In the genomic region with DNA sequence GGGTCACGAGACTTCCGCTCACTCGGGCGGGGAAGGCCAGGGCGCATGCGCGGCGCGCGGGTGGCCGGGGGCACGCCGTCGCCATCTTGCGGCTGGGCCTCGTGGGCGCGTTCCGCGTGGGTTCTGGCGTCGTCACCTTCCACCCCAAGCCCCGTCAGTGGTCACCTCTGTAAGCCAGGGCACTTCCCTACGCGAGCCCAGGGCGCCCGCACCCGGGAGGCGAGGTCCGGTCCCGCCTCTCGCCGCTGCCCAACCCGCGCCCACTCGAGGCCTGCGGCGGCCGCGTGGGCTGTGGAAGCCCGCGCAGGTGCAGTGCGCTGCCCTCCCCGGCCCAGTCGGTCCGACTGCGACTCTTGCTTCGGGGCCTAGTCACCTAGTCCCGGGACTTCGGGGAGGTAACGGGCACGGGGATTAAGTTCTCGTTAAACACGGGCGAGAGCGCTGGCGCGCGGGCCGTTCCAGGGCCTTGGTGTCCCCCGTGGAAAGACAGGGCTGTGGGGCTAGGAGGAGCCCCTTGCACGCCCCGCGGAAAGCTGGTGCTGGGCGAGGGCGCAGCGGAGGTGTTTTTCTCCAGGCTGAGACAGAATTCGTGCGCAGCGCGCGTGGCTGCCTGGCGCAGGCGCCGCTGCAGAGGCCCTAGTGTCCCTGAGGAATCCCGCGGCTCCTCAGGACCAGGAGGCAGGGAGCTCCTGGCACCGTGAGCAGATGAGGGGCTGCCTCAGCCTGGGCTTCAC, we compare ENCODE assay signal across 8 cellular contexts. TPM values are rescaled to one million over a fixed set of nuclear protein-coding genes. Genes with fewer than 3 reads are reported as not detected.
DNase-seq lines count a peak whose midpoint lies in the region; ATAC-seq and TF ChIP-seq lines count a peak whose summit lies in the region.

No MANE protein-coding gene starts in this region.

- peak overlapping the region; percentile 85 to 95 (median 91) for H3K27ac Mint-ChIP-seq in immature natural killer cell

- ATAC-seq in HG02642 (IDR thresholded peaks at IDR 0.05; ENCODE audit: poor library complexity, unreplicated experiment) (peak; percentile 64), HG03520 (IDR thresholded peaks at IDR 0.05; ENCODE audit: unreplicated experiment) (no peak)

- H3K36me3 Mint-ChIP-seq in immature natural killer cell, result peaks cover 0 to 4% (median 0%) of the 10 kb centered on the region in 3 donors

- H3K27me3 ChIP-seq in WERI-Rb-1 (ENCODE audit: insufficient read depth, low read depth, severe bottlenecking) (no peaks in the 10 kb centered on the region), breast epithelium (no peaks in the 10 kb centered on the region), spleen (replicated peaks in 1 of 7) (no peaks in the 10 kb centered on the region)

- H3K4me3 ChIP-seq in GM12864 (ENCODE audit: low read depth, low read length) (peak overlapping the region; percentile 99), WERI-Rb-1 (ENCODE audit: low read depth, low read length) (peak overlapping the region; percentile 94), breast epithelium (peak overlapping the region; percentile 75 to 97 (median 79)), spleen (peak overlapping the region; percentile 77 to 99 (median 88))

- 0 to 1% (median 0%) methylated on average over 15 to 78 of the region's 78 CpGs for WGBS in spleen, 5 donors

- peak; percentile 63 for DNase-seq in GM12864 (ENCODE audit: low read depth)
- peak; percentile 92 to 94 for DNase-seq in NCI-H2081 (lab: John Stamatoyannopoulos, UW)
- DNase-seq in WERI-Rb-1, result peak; percentile 97
- DNase-seq in breast epithelium (ENCODE audit: low spot score in 2 of 2), result peak; percentile 92 to 96
- peak; percentile 96 to 98 (median 98) for DNase-seq in immature natural killer cell
- peak; percentile 97 for DNase-seq in spleen

- intact Hi-C loops in breast epithelium (cut with DNase I; ENCODE audit: low total_unique reads) (no loop called here), spleen (cut with DNase I; ENCODE audit: low total_unique reads) (no loop called here)

- H3K9me3 Mint-ChIP-seq in immature natural killer cell, result no peaks in the 10 kb centered on the region

- TF ChIP-seq CTCF in GM12864 (IDR thresholded peaks at IDR 0.05; ENCODE audit: low read depth, low read length, missing control alignments) (peak; percentile 29), WERI-Rb-1 (IDR thresholded peaks at IDR 0.05; ENCODE audit: low read depth, low read length) (peak; percentile 68), breast epithelium (IDR thresholded peaks at IDR 0.05) (peak in 2 of 3 donors; percentile 51 to 55), spleen (IDR thresholded peaks at IDR 0.05 in 8 of 11, conservative IDR thresholded peaks at IDR 0.05 in 3 of 11) (peak in 7 of 11 experiments; percentile 19 to 49 (median 45))

- peaks cover 45% of the 10 kb centered on the region for H3K36me3 ChIP-seq in WERI-Rb-1
- no peaks in the 10 kb centered on the region for H3K36me3 ChIP-seq in breast epithelium
- peaks cover 0 to 37% (median 24%) of the 10 kb centered on the region in 6 donors for H3K36me3 ChIP-seq in spleen

- peaks cover 0 to 18% of the 10 kb centered on the region in 2 donors for H3K4me1 ChIP-seq in breast epithelium
- H3K4me1 ChIP-seq in spleen, result peaks cover 32 to 65% (median 59%) of the 10 kb centered on the region in 6 donors

- peak overlapping the region; percentile 98 for H3K27ac ChIP-seq in WERI-Rb-1
- peak overlapping the region; percentile 97 for H3K27ac ChIP-seq in breast epithelium
- H3K27ac ChIP-seq in spleen, result peak overlapping the region; percentile 96 to 100 (median 98)

- TF ChIP-seq POLR2A in breast epithelium (IDR thresholded peaks at IDR 0.05) (peak; percentile 97), spleen (IDR thresholded peaks at IDR 0.05) (peak; percentile 44 to 92 (median 86))

- peak overlapping the region; percentile 73 to 89 (median 83) for H3K4me3 Mint-ChIP-seq in immature natural killer cell

- H3K4me1 Mint-ChIP-seq in immature natural killer cell, result peaks cover 19 to 32% of the 10 kb centered on the region in 2 donors

- H3K9me3 ChIP-seq in WERI-Rb-1 (ENCODE audit: severe bottlenecking) (no peaks in the 10 kb centered on the region), breast epithelium (no peaks in the 10 kb centered on the region), spleen (no peaks in the 10 kb centered on the region)

- H3K27me3 Mint-ChIP-seq in immature natural killer cell (ENCODE audit: low read depth in 3 of 3), result peaks cover 19 to 33% (median 23%) of the 10 kb centered on the region in 3 donors

RNA-seq across cellular contexts. Expression of gene ARHGDIA, which starts 0.4 kb away (rescaled TPM):
- total RNA-seq in breast epithelium (100 to 1,000 TPM in 2 of 3 donors, 10 to 100 TPM in 1; 67.0 to 135 (median 124) TPM), spleen (100 to 1,000 TPM; 155 to 392 (median 293) TPM)
- polyA plus RNA-seq in immature natural killer cell (100 to 1,000 TPM; 100 to 245 (median 133) TPM), spleen (100 to 1,000 TPM; 131 to 261 (median 137) TPM)

RNA-seq across cellular contexts. Expression of gene P4HB, which starts 11.2 kb away (rescaled TPM):
- total RNA-seq in breast epithelium (100 to 1,000 TPM; 374 to 475 (median 466) TPM), spleen (1,000 to 10,000 TPM in 3 of 7 donors, 100 to 1,000 TPM in 4; 561 to 1,208 (median 823) TPM)
- polyA plus RNA-seq in immature natural killer cell (100 to 1,000 TPM; 365 to 534 (median 475) TPM), spleen (100 to 1,000 TPM; 161 to 366 (median 188) TPM)

RNA-seq across cellular contexts. Expression of gene ALYREF, which starts 19.8 kb away (rescaled TPM):
- 10 to 100 TPM; 37.4 to 69.5 (median 50.9) TPM for total RNA-seq in breast epithelium
- polyA plus RNA-seq in immature natural killer cell, result 10 to 100 TPM; 36.2 to 63.3 (median 40.1) TPM
- total RNA-seq in spleen, result 10 to 100 TPM; 31.5 to 70.0 (median 50.7) TPM
- 10 to 100 TPM; 23.6 to 56.6 (median 45.7) TPM for polyA plus RNA-seq in spleen

RNA-seq across cellular contexts. Expression of gene ANAPC11, which starts 20.0 kb away (rescaled TPM):
- total RNA-seq in breast epithelium, result 100 to 1,000 TPM in 2 of 3 donors, 10 to 100 TPM in 1; 99.7 to 127 (median 117) TPM
- 100 to 1,000 TPM; 339 to 578 (median 348) TPM for polyA plus RNA-seq in immature natural killer cell
- 10 to 100 TPM; 52.9 to 99.4 (median 54.9) TPM for total RNA-seq in spleen
- 100 to 1,000 TPM; 113 to 184 (median 179) TPM for polyA plus RNA-seq in spleen

RNA-seq across cellular contexts. Expression of gene NPB, which starts 30.5 kb away (rescaled TPM):
- total RNA-seq in breast epithelium (1 to 10 TPM in 1 of 3 donors, not detected in 2; 2.0 TPM), spleen (1 to 10 TPM in 3 of 7 donors, under 1 TPM in 3, not detected in 1; 0.23 to 2.9 (median 0.74) TPM)
- polyA plus RNA-seq in immature natural killer cell (not detected), spleen (1 to 10 TPM; 2.2 to 4.8 (median 3.0) TPM)
